ENCODE assay signal across 14 cellular contexts in genomic region chr16:75138636-75139035, GRCh38. TPM values are rescaled to one million over a fixed set of nuclear protein-coding genes. Genes with fewer than 3 reads are reported as not detected.
DNase-seq lines count a peak whose midpoint lies in the region; ATAC-seq lines count a peak whose summit lies in the region.
"Had no signal": no experiment of that assay in that cellular context is flagged by ENCODE, and none has a peak within 500 bp of the region (broad histone marks: within the 10 kb centered on the region; RNA-seq: fewer than 3 reads in every experiment).

No MANE protein-coding gene starts in this region.

- H3K27ac Mint-ChIP-seq in activated naive CD8-positive, alpha-beta T cell treated with anti-CD3 and anti-CD28 coated beads, Interleukin-2, amount 50 U/mL, for 24 hours: no peak overlapping the region
- no peak overlapping the region for H3K27ac Mint-ChIP-seq in memory B cell
- H3K27ac Mint-ChIP-seq: activated T-helper 2 cell treated with anti-CD3 and anti-CD28 coated beads, Interferon-gamma antibody, Interleukin-2, Interleukin-4, amounts not matched to agents 10 μg/mL and 5 μg/mL and 100 μg/mL, durations not matched to agents 14 hours and 24 hours and 36 hours; CD4-positive, alpha-beta T cell; nephron progenitor cell; T-cell had no signal

- peaks cover 12% of the 10 kb centered on the region for H3K27me3 Mint-ChIP-seq in activated naive CD8-positive, alpha-beta T cell treated with anti-CD3 and anti-CD28 coated beads, Interleukin-2, amount 50 U/mL, for 24 hours
- no peaks in the 10 kb centered on the region for H3K27me3 Mint-ChIP-seq in memory B cell

- no peaks in the 10 kb centered on the region for H3K9me3 Mint-ChIP-seq in activated naive CD8-positive, alpha-beta T cell treated with anti-CD3 and anti-CD28 coated beads, Interleukin-2, amount 50 U/mL, for 24 hours
- H3K9me3 Mint-ChIP-seq in memory B cell: peaks cover 2% of the 10 kb centered on the region
- H3K9me3 Mint-ChIP-seq: activated T-helper 2 cell treated with anti-CD3 and anti-CD28 coated beads, Interferon-gamma antibody, Interleukin-2, Interleukin-4, amounts not matched to agents 10 μg/mL and 5 μg/mL and 100 μg/mL, durations not matched to agents 14 hours and 24 hours and 36 hours; CD4-positive, alpha-beta T cell; T-cell had no signal

- H3K4me3 Mint-ChIP-seq in activated naive CD8-positive, alpha-beta T cell treated with anti-CD3 and anti-CD28 coated beads, Interleukin-2, amount 50 U/mL, for 24 hours: no peak overlapping the region
- H3K4me3 Mint-ChIP-seq in memory B cell: no peak overlapping the region
- H3K4me3 Mint-ChIP-seq: CD4-positive, alpha-beta T cell; nephron progenitor cell; T-cell had no signal

- peaks cover 7% of the 10 kb centered on the region for H3K4me1 Mint-ChIP-seq in activated naive CD8-positive, alpha-beta T cell treated with anti-CD3 and anti-CD28 coated beads, Interleukin-2, amount 50 U/mL, for 24 hours
- peaks cover 9% of the 10 kb centered on the region for H3K4me1 Mint-ChIP-seq in memory B cell
- H3K4me1 Mint-ChIP-seq: nephron progenitor cell had no signal

- no peaks in the 10 kb centered on the region for H3K36me3 Mint-ChIP-seq in activated naive CD8-positive, alpha-beta T cell treated with anti-CD3 and anti-CD28 coated beads, Interleukin-2, amount 50 U/mL, for 24 hours (ENCODE audit: low read depth)
- no peaks in the 10 kb centered on the region for H3K36me3 Mint-ChIP-seq in memory B cell
- H3K36me3 Mint-ChIP-seq: T-cell had no signal

- ATAC-seq in activated naive CD8-positive, alpha-beta T cell treated with anti-CD3 and anti-CD28 coated beads, Interleukin-2, amount 50 U/mL, for 24 hours: peak; percentile 57
- ATAC-seq in memory B cell (ENCODE audit: low read depth) (peak; percentile 23), GM21526 (IDR thresholded peaks at IDR 0.05; ENCODE audit: low FRiP score, unreplicated experiment) (no peak), HG02852 (IDR thresholded peaks at IDR 0.05; ENCODE audit: unreplicated experiment) (no peak)
- ATAC-seq: left cardiac atrium had no signal

- peak; percentile 32 for DNase-seq in EL
- peak; percentile 47 for DNase-seq in HT1080 (ENCODE audit: low read depth)
- DNase-seq in activated naive CD8-positive, alpha-beta T cell treated with anti-CD3 and anti-CD28 coated beads, Interleukin-2, amount 50 U/mL, for 24 hours: no peak
- no peak for DNase-seq in memory B cell (ENCODE audit: low spot score in 2 of 2)
- DNase-seq in occipital lobe (lab: John Stamatoyannopoulos, UW): no peak
- DNase-seq: activated CD4-positive, alpha-beta T cell treated with anti-CD3 and anti-CD28 coated beads, Interleukin-2, amount 50 U/mL, for 1 hour; CD4-positive, alpha-beta T cell; left cardiac atrium; NCI-H2081; nephron progenitor cell; T-cell had no signal

RNA-seq across cellular contexts. Expression of gene ZFP1, which starts 9.7 kb away (rescaled TPM):
- total RNA-seq in HT1080 (2014; rRNA removed; shearing (Covaris generic)): 9.5 and 13.5 TPM in 2 replicates
- polyA plus RNA-seq in HT1080 (2015; cell fraction: cytosol; rRNA removed): 7.4 and 9.0 TPM in 2 replicates
- polyA plus RNA-seq in HT1080 (2015; cell fraction: nucleus; rRNA removed): 5.9 and 8.0 TPM in 2 replicates
- 64.4 TPM for total RNA-seq in occipital lobe

RNA-seq across cellular contexts. Expression of gene LDHD, which starts 22.1 kb away (rescaled TPM):
- not detected in 2 replicates for total RNA-seq in HT1080 (2014; rRNA removed; shearing (Covaris generic))
- polyA plus RNA-seq in HT1080 (2015; cell fraction: cytosol; rRNA removed): 0.30 and 0.78 TPM in 2 replicates
- 1.3 and 1.5 TPM in 2 replicates for polyA plus RNA-seq in HT1080 (2015; cell fraction: nucleus; rRNA removed)
- total RNA-seq in occipital lobe: 0.31 TPM
- total RNA-seq: CD4-positive, alpha-beta T cell had no signal

Comparison
In these comparisons a context has a peak if more than half of its experiments do, and no peak if none do; other contexts are left out.
1. DNase-seq: peak in EL (single experiment) and HT1080 (single experiment); none in activated naive CD8-positive, alpha-beta T cell treated with anti-CD3 and anti-CD28 coated beads, Interleukin-2, amount 50 U/mL, for 24 hours (single experiment), memory B cell (0 of 2) and occipital lobe (single experiment).
2. ATAC-seq: peak in activated naive CD8-positive, alpha-beta T cell treated with anti-CD3 and anti-CD28 coated beads, Interleukin-2, amount 50 U/mL, for 24 hours (single experiment) and memory B cell (single experiment); none in GM21526 (single experiment) and HG02852 (single experiment).